ENCODE assay signal across 1 cellular context in the genomic region with DNA sequence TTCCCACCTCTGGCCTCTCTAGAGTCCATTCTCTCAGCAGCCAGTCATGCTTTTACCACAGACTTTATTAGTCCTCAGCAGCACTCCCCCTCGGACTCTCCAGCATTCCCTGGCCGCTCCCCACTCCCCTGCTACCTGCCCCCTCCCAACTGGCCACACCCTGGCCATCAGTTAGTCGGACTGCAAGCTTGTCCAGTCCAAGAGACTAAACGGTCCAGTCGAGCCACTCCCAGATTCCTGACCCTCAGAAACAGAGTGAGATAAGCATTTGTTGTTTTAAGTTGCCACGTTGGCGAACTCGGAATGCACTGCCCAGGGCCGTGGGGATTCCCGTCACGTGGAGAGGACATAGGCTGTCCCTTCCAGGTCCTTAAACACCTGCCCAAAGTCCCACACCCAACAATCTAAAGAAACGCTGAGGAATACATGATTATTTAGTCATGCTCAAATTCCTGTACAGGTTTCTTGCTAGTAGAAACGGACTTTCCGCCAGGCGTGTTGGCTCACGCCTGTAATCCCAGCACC.
TF ChIP-seq lines count a peak whose summit lies in the region.

No MANE protein-coding gene starts in this region.

TF ChIP-seq in HCT116, 20 proteins besides CTCF, POLR2A, EP300 and RAD21 (continued from another document):
- no peak for TF ChIP-seq JUND (IDR thresholded peaks at IDR 0.05)
- TF ChIP-seq SIN3A (IDR thresholded peaks at IDR 0.05; ENCODE audit: low read depth): no peak
- TF ChIP-seq, protein P1, sequence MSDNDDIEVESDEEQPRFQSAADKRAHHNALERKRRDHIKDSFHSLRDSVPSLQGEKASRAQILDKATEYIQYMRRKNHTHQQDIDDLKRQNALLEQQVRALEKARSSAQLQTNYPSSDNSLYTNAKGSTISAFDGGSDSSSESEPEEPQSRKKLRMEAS (IDR thresholded peaks at IDR 0.05): no peak
- TF ChIP-seq EZH2phosphoT487 (IDR thresholded peaks at IDR 0.05; ENCODE audit: borderline replicate concordance): no peak
- no peak for TF ChIP-seq ZNF274 (IDR thresholded peaks at IDR 0.05; ENCODE audit: low read depth, low read length)
- TF ChIP-seq, protein P2, sequence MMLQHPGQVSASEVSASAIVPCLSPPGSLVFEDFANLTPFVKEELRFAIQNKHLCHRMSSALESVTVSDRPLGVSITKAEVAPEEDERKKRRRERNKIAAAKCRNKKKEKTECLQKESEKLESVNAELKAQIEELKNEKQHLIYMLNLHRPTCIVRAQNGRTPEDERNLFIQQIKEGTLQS (IDR thresholded peaks at IDR 0.05): no peak
- TF ChIP-seq ELF1 (IDR thresholded peaks at IDR 0.05; ENCODE audit: borderline replicate concordance, low read depth): no peak
